Comparison of ENCODE assay signal across 8 cellular contexts in the genomic region with DNA sequence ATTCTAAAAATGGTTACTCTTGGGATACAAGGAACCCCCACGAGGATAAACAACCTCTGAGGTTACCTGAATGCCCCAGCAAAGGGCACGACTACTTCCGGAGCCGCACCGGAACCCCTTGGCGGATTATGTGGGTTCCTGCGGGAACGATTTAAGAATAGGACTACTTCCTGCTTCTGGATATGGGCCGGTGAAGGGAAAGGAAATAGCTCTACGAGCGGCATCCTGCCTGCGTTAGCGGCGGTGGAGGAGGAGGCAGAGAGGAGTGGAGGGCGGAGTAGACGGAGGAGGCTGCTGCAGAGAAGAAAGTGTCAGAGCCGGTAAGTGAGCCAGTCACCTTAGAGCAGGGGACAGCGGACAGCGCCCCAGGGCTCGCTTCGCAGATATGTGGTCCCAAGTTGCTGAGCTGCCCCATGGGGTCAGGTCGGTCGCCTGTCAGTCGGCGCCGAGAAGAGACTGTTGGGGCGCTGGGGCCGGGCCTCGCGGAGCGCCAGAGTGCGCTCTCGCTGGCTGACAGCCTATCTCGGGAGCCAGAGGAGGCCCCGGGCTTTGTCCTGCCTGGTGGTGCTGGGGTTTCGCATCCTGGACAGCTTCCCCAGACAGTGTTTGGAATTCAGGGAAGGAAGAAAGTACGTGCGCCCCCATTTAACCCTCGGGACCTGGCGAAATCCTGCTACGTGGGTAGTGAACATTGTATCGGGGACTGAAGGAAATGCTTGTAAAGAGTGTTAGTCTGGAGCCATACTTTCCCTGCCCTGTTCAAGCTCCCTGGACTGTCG. TPM values are rescaled to one million over a fixed set of nuclear protein-coding genes. Genes with fewer than 3 reads are reported as not detected.
DNase-seq lines count a peak whose midpoint lies in the region; ATAC-seq lines count a peak whose summit lies in the region.

A gene with protein sequence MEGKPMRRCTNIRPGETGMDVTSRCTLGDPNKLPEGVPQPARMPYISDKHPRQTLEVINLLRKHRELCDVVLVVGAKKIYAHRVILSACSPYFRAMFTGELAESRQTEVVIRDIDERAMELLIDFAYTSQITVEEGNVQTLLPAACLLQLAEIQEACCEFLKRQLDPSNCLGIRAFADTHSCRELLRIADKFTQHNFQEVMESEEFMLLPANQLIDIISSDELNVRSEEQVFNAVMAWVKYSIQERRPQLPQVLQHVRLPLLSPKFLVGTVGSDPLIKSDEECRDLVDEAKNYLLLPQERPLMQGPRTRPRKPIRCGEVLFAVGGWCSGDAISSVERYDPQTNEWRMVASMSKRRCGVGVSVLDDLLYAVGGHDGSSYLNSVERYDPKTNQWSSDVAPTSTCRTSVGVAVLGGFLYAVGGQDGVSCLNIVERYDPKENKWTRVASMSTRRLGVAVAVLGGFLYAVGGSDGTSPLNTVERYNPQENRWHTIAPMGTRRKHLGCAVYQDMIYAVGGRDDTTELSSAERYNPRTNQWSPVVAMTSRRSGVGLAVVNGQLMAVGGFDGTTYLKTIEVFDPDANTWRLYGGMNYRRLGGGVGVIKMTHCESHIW (plus strand): TSS at position 223 of the 779 bp plus-strand sequence. CDS start 1,063 bp downstream, outside the sequence.

- peaks cover 17% of the 10 kb centered on the region for H3K27me3 Mint-ChIP-seq in activated CD4-positive, alpha-beta T cell treated with anti-CD3 and anti-CD28 coated beads, Interleukin-2, amount 10 ng/mL, durations not matched to agents 7 days and 5 days
- H3K27me3 Mint-ChIP-seq in dendritic cell treated with granulocyte-macrophage colony-stimulating factor and Interleukin-4, amounts not matched to agents 40 ng/mL and 50 ng/mL, for 4 days: peaks cover 20% of the 10 kb centered on the region

- CTCF ChIA-PET in activated CD4-positive, alpha-beta T cell treated with anti-CD3 and anti-CD28 coated beads, Interleukin-2, amount 10 ng/mL, durations not matched to agents 7 days and 5 days (lab: Charles Lee): interaction anchor here (1.2 kb wide), 1 partner anchor 295 kb away, joined by 3 read pairs; no protein-coding TSS in a partner anchor

- POLR2A ChIA-PET in activated CD4-positive, alpha-beta T cell treated with anti-CD3 and anti-CD28 coated beads, Interleukin-2, amount 10 ng/mL, durations not matched to agents 7 days and 5 days (lab: Charles Lee): interaction anchor here (0.6 to 1.1 kb wide), 3 partner anchors 109 to 1027 kb away, joined by 3 read pairs; partner anchors contain the start of genes CENPL and DARS2

- DNase-seq in C1 segment of cervical spinal cord (lab: John Stamatoyannopoulos, UW): peak in 13 of 14 donors; percentile 30 to 83 (median 68)
- DNase-seq in NCI-H69 (lab: John Stamatoyannopoulos, UW): peak; percentile 95
- peak; percentile 91 for DNase-seq in activated CD4-positive, alpha-beta T cell treated with anti-CD3 and anti-CD28 coated beads, Interleukin-2, amount 10 ng/mL, durations not matched to agents 7 days and 5 days
- DNase-seq in left lobe of liver (ENCODE audit: low spot score): peak; percentile 85
- peak; percentile 72 for DNase-seq in stimulated activated CD4-positive, alpha-beta T cell treated with anti-CD3 and anti-CD28 coated beads, Interleukin-2, amount 100 ng/mL, for 4 hours (ENCODE audit: low read depth)

- H3K4me1 Mint-ChIP-seq in activated CD4-positive, alpha-beta T cell treated with anti-CD3 and anti-CD28 coated beads, Interleukin-2, amount 10 ng/mL, durations not matched to agents 7 days and 5 days: peaks cover 22% of the 10 kb centered on the region
- H3K4me1 Mint-ChIP-seq in dendritic cell treated with granulocyte-macrophage colony-stimulating factor and Interleukin-4, amounts not matched to agents 40 ng/mL and 50 ng/mL, for 4 days (ENCODE audit: low read depth): peaks cover 6% of the 10 kb centered on the region

- H3K27ac Mint-ChIP-seq in activated CD4-positive, alpha-beta T cell treated with anti-CD3 and anti-CD28 coated beads, Interleukin-2, amount 10 ng/mL, durations not matched to agents 7 days and 5 days: peak within 1 kb of the TSS; percentile 94
- peak within 1 kb of the TSS; percentile 96 for H3K27ac Mint-ChIP-seq in dendritic cell treated with granulocyte-macrophage colony-stimulating factor and Interleukin-4, amounts not matched to agents 40 ng/mL and 50 ng/mL, for 4 days

- intact Hi-C loops in dendritic cell treated with granulocyte-macrophage colony-stimulating factor and Interleukin-4, amounts not matched to agents 40 ng/mL and 50 ng/mL, for 4 days (cut with micrococcal nuclease): loop anchor here (5.0 to 10.0 kb wide), 3 partner anchors 107 to 283 kb away; partner anchors contain the start of genes CENPL, DARS2 and PRDX6

- H3K4me3 Mint-ChIP-seq in activated CD4-positive, alpha-beta T cell treated with anti-CD3 and anti-CD28 coated beads, Interleukin-2, amount 10 ng/mL, durations not matched to agents 7 days and 5 days: peak within 1 kb of the TSS; percentile 86
- H3K4me3 Mint-ChIP-seq in dendritic cell treated with granulocyte-macrophage colony-stimulating factor and Interleukin-4, amounts not matched to agents 40 ng/mL and 50 ng/mL, for 4 days: peak within 1 kb of the TSS; percentile 98

- H3K36me3 Mint-ChIP-seq in activated CD4-positive, alpha-beta T cell treated with anti-CD3 and anti-CD28 coated beads, Interleukin-2, amount 10 ng/mL, durations not matched to agents 7 days and 5 days (ENCODE audit: low read depth): peaks cover 16% of the 10 kb centered on the region
- peaks cover 25% of the 10 kb centered on the region for H3K36me3 Mint-ChIP-seq in dendritic cell treated with granulocyte-macrophage colony-stimulating factor and Interleukin-4, amounts not matched to agents 40 ng/mL and 50 ng/mL, for 4 days (ENCODE audit: low read depth)

- H3K9me3 Mint-ChIP-seq in activated CD4-positive, alpha-beta T cell treated with anti-CD3 and anti-CD28 coated beads, Interleukin-2, amount 10 ng/mL, durations not matched to agents 7 days and 5 days: peaks cover 4% of the 10 kb centered on the region
- H3K9me3 Mint-ChIP-seq in dendritic cell treated with granulocyte-macrophage colony-stimulating factor and Interleukin-4, amounts not matched to agents 40 ng/mL and 50 ng/mL, for 4 days: no peaks in the 10 kb centered on the region

- ATAC-seq in GM19328 (IDR thresholded peaks at IDR 0.05; ENCODE audit: unreplicated experiment) (peak; percentile 89), HG03520 (IDR thresholded peaks at IDR 0.05; ENCODE audit: unreplicated experiment) (peak; percentile 95), left lobe of liver (peak; percentile 94)

RNA-seq across cellular contexts. Expression of the gene that starts here (rescaled TPM):
- total RNA-seq in activated CD4-positive, alpha-beta T cell treated with anti-CD3 and anti-CD28 coated beads, Interleukin-2, amount 10 ng/mL, durations not matched to agents 7 days and 5 days: 10 to 100 TPM; 21.3 to 21.6 TPM
- 13.2 TPM for total RNA-seq in left lobe of liver

Comparison
In these comparisons a context has a peak if more than half of its experiments do, and no peak if none do; other contexts are left out.
1. Peak in every context shown above with its lines: DNase-seq and ATAC-seq.